In genomic region chrX:74961962-74962361, GRCh38 we compare ENCODE assay signal across 9 cellular contexts. TPM values are rescaled to one million over a fixed set of nuclear protein-coding genes. Genes with fewer than 3 reads are reported as not detected.
A peak's percentile ranks its signal among the peaks of the same experiment; 100 is the strongest.
DNase-seq lines count a peak whose midpoint lies in the region; ATAC-seq, FAIRE-seq and TF ChIP-seq lines count a peak whose summit lies in the region.
"Not testable (repeated sequence)": the region's sequence is repeated elsewhere in the genome, so short reads cannot be mapped to it uniquely, and the experiment has no call there.
"Had no signal": no experiment of that assay in that cellular context is flagged by ENCODE, and none has a peak within 500 bp of the region (broad histone marks: within the 10 kb centered on the region; RNA-seq: fewer than 3 reads in every experiment).

No MANE protein-coding gene starts in this region.

- TF ChIP-seq RAD21 in K562 (CRISPR knock-in tag; conservative IDR thresholded peaks at IDR 0.05 in 1 of 2, IDR thresholded peaks at IDR 0.05 in 1 of 2): not testable (repeated sequence)

- H3K4me1 ChIP-seq in HEK293 (ENCODE audit: control insufficient read depth, insufficient read depth, low read length); K562 (replicated peaks in 1 of 2; ENCODE audit: control insufficient read depth in 2 of 2, insufficient read depth in 2 of 2, low read length in 2 of 2): not testable (repeated sequence)

- FAIRE-seq in K562 (lab: Jason Lieb, UNC): not testable (repeated sequence)

- intact Hi-C loops in K562 (cut with micrococcal nuclease): not testable (repeated sequence)

- POLR2A ChIA-PET in HEK293 (lab: Yijun Ruan, JAX): not testable (repeated sequence)
- POLR2A ChIA-PET in K562 (lab: Yijun Ruan, JAX): interaction anchor here (0.5 kb wide), 1 partner anchor 1493 kb away, joined by 3 read pairs; no protein-coding TSS in a partner anchor

- not testable (repeated sequence) for H3K9ac ChIP-seq in K562 (ENCODE audit: insufficient read depth in 1 of 2, low read depth in 2 of 2, low read length in 2 of 2)

- H3K9me1 ChIP-seq in K562 (ENCODE audit: control insufficient read depth, insufficient read depth, low read length): not testable (repeated sequence)

- not testable (repeated sequence) for H2AFZ ChIP-seq in K562 (ENCODE audit: low read depth, low read length)

- WGBS in K562 (ENCODE audit: insufficient coverage, low coverage, missing lambda C conversion rate): 0% methylated on average over 2 of the region's 3 CpGs

- not testable (repeated sequence) for H3K36me3 ChIP-seq in HEK293 (ENCODE audit: control insufficient read depth in 2 of 2, insufficient read depth in 1 of 2, low read length in 2 of 2); K562 (ENCODE audit: control insufficient read depth, insufficient read depth, low read length)

- H3K27me3 ChIP-seq in K562 (ENCODE audit: control insufficient read depth in 2 of 2, insufficient read depth in 2 of 2, low read length in 2 of 2): not testable (repeated sequence)

- CTCF ChIA-PET in HEK293 (lab: Yijun Ruan, JAX); K562 (lab: Yijun Ruan, JAX; ENCODE audit: low intra/inter-chr PET ratio): not testable (repeated sequence)

- not testable (repeated sequence) for H3K27ac ChIP-seq in HEK293 (ENCODE audit: extremely low read depth, low read depth, low read length); K562 (ENCODE audit: extremely low read depth, low read depth, low read length)

- not testable (repeated sequence) for TF ChIP-seq EP300 in K562 (IDR thresholded peaks at IDR 0.05; ENCODE audit: low read length)

- not testable (repeated sequence) for H3K9me3 ChIP-seq in HEK293 (ENCODE audit: control insufficient read depth, insufficient read depth, low read depth, low read length); K562 (replicated peaks; ENCODE audit: control insufficient read depth, insufficient read depth, low read depth, low read length)

- not testable (repeated sequence) for H3K79me2 ChIP-seq in K562 (ENCODE audit: control insufficient read depth, insufficient read depth, low read length)

- TF ChIP-seq CTCF in HEK293 (tag by site-specific recombination; IDR thresholded peaks at IDR 0.05); K562 (IDR thresholded peaks at IDR 0.05 in 2 of 3, conservative IDR thresholded peaks at IDR 0.05 in 1 of 3; ENCODE audit: insufficient read depth in 2 of 3, low read depth in 1 of 3, low read length in 3 of 3): not testable (repeated sequence)

- H3K4me3 ChIP-seq in HEK293 (ENCODE audit: low read depth, low read length); K562: not testable (repeated sequence)

- in situ Hi-C loops in K562 (cut with MboI): not testable (repeated sequence)

- not testable (repeated sequence) for DNase-seq in K562 (ENCODE audit: extremely low read depth in 1 of 4, low spot score in 3 of 4)

- not testable (repeated sequence) for BruUV-seq in K562 (replicated peaks; lab: Mats Ljungman, UMichigan)

- ATAC-seq in K562: not testable (repeated sequence)

- not testable (repeated sequence) for H3K4me2 ChIP-seq in K562 (ENCODE audit: insufficient read depth, low read length)

- H4K20me1 ChIP-seq in K562 (replicated peaks; ENCODE audit: control insufficient read depth, insufficient read depth, low read length): not testable (repeated sequence)

- TF ChIP-seq POLR2A in K562 (conservative IDR thresholded peaks at IDR 0.05): not testable (repeated sequence)

TF ChIP-seq in HEK293, 187 proteins besides CTCF, POLR2A, EP300 and RAD21:
- peak; percentile 91 for TF ChIP-seq ZNF146 (tag by site-specific recombination; IDR thresholded peaks at IDR 0.05)

TF ChIP-seq in K562, 482 proteins besides CTCF, POLR2A, EP300 and RAD21:
- TF ChIP-seq ZNF146 (CRISPR knock-in tag; IDR thresholded peaks at IDR 0.05; ENCODE audit: unreplicated experiment): peak; percentile 45

RNA-seq across cellular contexts. Expression of gene NEXMIF, which starts 36.7 kb away (rescaled TPM):
- not detected in 2 replicates for total RNA-seq in K562 (2011; cell fraction: chromatin; rRNA removed; ENCODE audit: low replicate concordance)
- not detected in 2 replicates for total RNA-seq in K562 (2011; cell fraction: nucleolus; rRNA removed)
- total RNA-seq in K562 (2011; cell fraction: nucleoplasm; rRNA removed): not detected in 2 replicates
- total RNA-seq in K562 (2014; rRNA removed) (not detected in 2 replicates), K562 (2014; rRNA removed; fragmentation: Illumina TruSeq; extraction: Trizol) (not detected in 2 replicates), K562 (2015; rRNA removed; fragmentation: Illumina TruSeq; extraction: Trizol) (not detected in 2 replicates), K562 (2021) (not detected in 2 replicates)
- polyA plus RNA-seq in K562 (2011; rRNA removed) (not detected in 2 replicates), K562 (2014; fragmentation: Illumina TruSeq; extraction: Trizol) (not detected in 2 replicates), K562 (2014; fragmentation: Nextera tagmentation; extraction: Ambion mirVana) (not detected), K562 (2014; rRNA removed) (not detected in 2 replicates)
- not detected in 2 replicates for polyA plus RNA-seq in K562 (2011; cell fraction: cytosol; rRNA removed)
- polyA plus RNA-seq in K562 (2011; cell fraction: nucleus; rRNA removed): 0.01 TPM in 1 of 2 replicates, not detected in the other
- not detected in 2 replicates for polyA plus RNA-seq in K562 (2012)
- polyA minus RNA-seq in K562 (2011; rRNA and poly(A)+ RNA removed): not detected in 2 replicates
- polyA minus RNA-seq in K562 (2011; cell fraction: cytosol; rRNA and poly(A)+ RNA removed): not detected in 2 replicates
- polyA minus RNA-seq in K562 (2011; cell fraction: nucleus; rRNA and poly(A)+ RNA removed): under 0.01 TPM in 1 of 2 replicates, not detected in the other
- total RNA-seq: A172, Caco-2, Calu3 had no signal
- polyA plus RNA-seq: AG04450; BJ; CD14-positive monocyte; CD8-positive, alpha-beta memory T cell had no signal
